In the genomic region with DNA sequence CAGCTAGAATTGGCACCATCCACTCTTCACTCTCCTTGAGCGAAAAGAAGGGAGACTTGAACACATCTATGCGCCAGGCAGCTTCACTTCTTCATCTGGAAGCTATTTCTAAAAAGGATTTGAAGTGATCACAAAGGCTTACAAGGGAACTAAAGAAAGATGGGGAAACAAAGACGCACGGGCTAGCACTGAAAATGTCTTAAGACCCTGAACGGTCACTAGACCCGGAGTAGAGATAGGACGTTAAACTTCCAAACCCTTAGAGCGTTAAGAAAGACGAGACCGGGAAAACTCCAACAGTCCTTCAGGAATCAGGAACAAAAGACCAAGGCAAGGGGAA, we compare ENCODE assay signal across 8 cellular contexts. TPM values are rescaled to one million over a fixed set of nuclear protein-coding genes. Genes with fewer than 3 reads are reported as not detected.
DNase-seq lines count a peak whose midpoint lies in the region; ATAC-seq and TF ChIP-seq lines count a peak whose summit lies in the region.

No MANE protein-coding gene starts in this region.

- peak overlapping the region; percentile 71 for H2AFZ ChIP-seq in MM.1S (ENCODE audit: low read length)

- no peaks in the 10 kb centered on the region for H3K36me3 Mint-ChIP-seq in Calu3 (ENCODE audit: insufficient read depth, unreplicated experiment)

- intact Hi-C loops in Calu3 (cut with micrococcal nuclease; ENCODE audit: unreplicated experiment) (loop anchor here (10.0 kb wide), 1 partner anchor 139 kb away; the partner anchor contains the start of gene THPO), esophagus muscularis mucosa (cut with DNase I) (loop anchor here (10.0 kb wide), 1 partner anchor 99 kb away; no protein-coding TSS in a partner anchor), ovary (cut with DNase I) (loop anchor here (5.0 to 10.0 kb wide), 5 partner anchors 97 to 219 kb away; partner anchors contain the start of genes THPO (in 2 of the 4) and PSMD2 (in 1 of the 4))

- no peak overlapping the region for H3K27ac Mint-ChIP-seq in Calu3 (ENCODE audit: unreplicated experiment)

- TF ChIP-seq EP300 in esophagus muscularis mucosa (IDR thresholded peaks at IDR 0.05) (no peak), ovary (IDR thresholded peaks at IDR 0.05) (no peak)

- H3K4me3 ChIP-seq in MM.1S (ENCODE audit: low read length) (peak overlapping the region; percentile 58), esophagus muscularis mucosa (peak overlapping the region; percentile 38 to 62 (median 50)), ovary (peak overlapping the region; percentile 39)

- no peaks in the 10 kb centered on the region for H3K79me2 ChIP-seq in MM.1S (ENCODE audit: low read length)

- no peak for ATAC-seq in esophagus mucosa

- H4K20me1 ChIP-seq in MM.1S (ENCODE audit: insufficient read depth, low read length): no peaks in the 10 kb centered on the region

- no peaks in the 10 kb centered on the region for H3K4me1 Mint-ChIP-seq in Calu3 (ENCODE audit: low read depth, unreplicated experiment)

- H3K36me3 ChIP-seq in MM.1S (replicated peaks; ENCODE audit: insufficient read depth, low read length) (no peaks in the 10 kb centered on the region), esophagus muscularis mucosa (no peaks in the 10 kb centered on the region), ovary (no peaks in the 10 kb centered on the region)

- H3K27me3 ChIP-seq in MM.1S (replicated peaks; ENCODE audit: insufficient read depth, low read length) (peaks cover 37% of the 10 kb centered on the region), esophagus muscularis mucosa (peaks cover 0 to 54% (median 14%) of the 10 kb centered on the region in 4 donors), ovary (no peaks in the 10 kb centered on the region)

- peaks cover 100% of the 10 kb centered on the region for H3K27me3 Mint-ChIP-seq in Calu3 (ENCODE audit: unreplicated experiment)

- no peaks in the 10 kb centered on the region for H3F3A ChIP-seq in MM.1S (ENCODE audit: insufficient read depth, low read length)

- no peaks in the 10 kb centered on the region for H3K9me2 ChIP-seq in MM.1S (replicated peaks; ENCODE audit: insufficient read depth, low read length)

- H3K9me3 Mint-ChIP-seq in Calu3 (ENCODE audit: low read depth, unreplicated experiment): no peaks in the 10 kb centered on the region

- TF ChIP-seq CTCF in Calu3 (IDR thresholded peaks at IDR 0.05; ENCODE audit: unreplicated experiment): no peak
- TF ChIP-seq CTCF in MM.1S (IDR thresholded peaks at IDR 0.05; ENCODE audit: low read length): no peak
- TF ChIP-seq CTCF in esophagus muscularis mucosa (IDR thresholded peaks at IDR 0.05): no peak
- no peak for TF ChIP-seq CTCF in ovary (IDR thresholded peaks at IDR 0.05)

- H3K4me1 ChIP-seq in MM.1S (ENCODE audit: low read length) (peaks cover 5% of the 10 kb centered on the region; the same call in 1 of the 2 replicates), esophagus muscularis mucosa (peaks cover 4 to 17% (median 13%) of the 10 kb centered on the region in 4 donors), ovary (ENCODE audit: insufficient read depth) (peaks cover 2% of the 10 kb centered on the region)

- CTCF ChIA-PET in Calu3 (lab: Charles Lee): interaction anchor here (0.6 to 3.9 kb wide), 14 partner anchors 11 to 141 kb away, joined by 3 to 85 read pairs (median 6); no protein-coding TSS in a partner anchor

- H3K27ac ChIP-seq in MM.1S (ENCODE audit: low read length) (no peak overlapping the region), esophagus muscularis mucosa (replicated peaks in 1 of 4) (peak overlapping the region in 2 of 4 donors; percentile 22 to 33), ovary (no peak overlapping the region)

- H3K9me3 ChIP-seq in MM.1S (replicated peaks; ENCODE audit: insufficient read depth, low read length): no peaks in the 10 kb centered on the region
- peaks cover 0 to 7% (median 0%) of the 10 kb centered on the region in 4 donors for H3K9me3 ChIP-seq in esophagus muscularis mucosa
- no peaks in the 10 kb centered on the region for H3K9me3 ChIP-seq in ovary

- peak overlapping the region; percentile 95 for H3K4me2 ChIP-seq in MM.1S (ENCODE audit: low read depth, low read length)

- TF ChIP-seq POLR2A in esophagus muscularis mucosa (IDR thresholded peaks at IDR 0.05; ENCODE audit: low read depth): no peak
- no peak for TF ChIP-seq POLR2A in ovary (IDR thresholded peaks at IDR 0.05)

- no peak for DNase-seq in Calu3
- no peak for DNase-seq in MM.1S
- DNase-seq in esophagus muscularis mucosa (ENCODE audit: extremely low spot score): no peak
- no peak for DNase-seq in ovary
- no peak for DNase-seq in NCI-H2081 (lab: John Stamatoyannopoulos, UW)
- DNase-seq in cortex of kidney (lab: John Stamatoyannopoulos, UW): no peak
- no peak for DNase-seq in NK-92 treated with Interleukin-12 subunit alpha and Interleukin-12 subunit beta, amount 100 ng/mL, for 24 hours (lab: John Stamatoyannopoulos, UW)

- no TSS peak for BruUV-seq in Calu3 (replicated peaks; lab: Mats Ljungman, UMichigan)

- WGBS in esophagus muscularis mucosa: 37% methylated on average over 10 of the region's 10 CpGs
- 11 to 18% (median 13%) methylated on average over 10 of the region's 10 CpGs for WGBS in ovary, 3 donors

- peak overlapping the region; percentile 58 for H3K4me3 Mint-ChIP-seq in Calu3 (ENCODE audit: low read depth, unreplicated experiment)

- no peak overlapping the region for H3K9ac ChIP-seq in MM.1S (ENCODE audit: low read length)

RNA-seq across cellular contexts. Expression of gene EPHB3, which starts 47.5 kb away (rescaled TPM):
- total RNA-seq in Calu3 (2022) (2.5 and 2.8 TPM in 2 replicates), esophagus muscularis mucosa (1 to 10 TPM; 1.5 to 6.1 (median 3.5) TPM), ovary (10 to 100 TPM in 6 of 7 donors, 1 to 10 TPM in 1; 5.6 to 31.0 (median 16.1) TPM), esophagus mucosa (44.7 TPM)
- 1 to 10 TPM; 2.1 to 7.3 TPM for polyA plus RNA-seq in ovary
